ENCODE assay signal across 15 cellular contexts in genomic region chr12:92602930-92603623, GRCh38.
DNase-seq lines count a peak whose midpoint lies in the region; ATAC-seq and TF ChIP-seq lines count a peak whose summit lies in the region.
"Had no signal": no experiment of that assay in that cellular context is flagged by ENCODE, and none has a peak within 500 bp of the region (broad histone marks: within the 10 kb centered on the region; RNA-seq: fewer than 3 reads in every experiment).

No MANE protein-coding gene starts in this region.

- peaks cover 55% of the 10 kb centered on the region for H3K9me3 Mint-ChIP-seq in Caco-2 (ENCODE audit: unreplicated experiment)

- H3K9ac ChIP-seq in fibroblast of lung (ENCODE audit: insufficient read depth, low read length): no peak overlapping the region

- H3K4me3 ChIP-seq in Caco-2 (ENCODE audit: low read depth, low read length): no peak overlapping the region
- no peak overlapping the region for H3K4me3 ChIP-seq in fibroblast of lung (replicated peaks in 1 of 4; ENCODE audit: control extremely low read depth in 1 of 4, insufficient read depth in 1 of 4, low read depth in 3 of 4, low read length in 4 of 4)
- no peak overlapping the region for H3K4me3 ChIP-seq in heart left ventricle
- H3K4me3 ChIP-seq: stomach had no signal

- H3K27me3 ChIP-seq in Caco-2 (replicated peaks; ENCODE audit: control insufficient read depth, insufficient read depth, low read length): no peaks in the 10 kb centered on the region
- H3K27me3 ChIP-seq in fibroblast of lung (ENCODE audit: control insufficient read depth, insufficient read depth, low read length): no peaks in the 10 kb centered on the region
- no peaks in the 10 kb centered on the region for H3K27me3 ChIP-seq in heart left ventricle
- H3K27me3 ChIP-seq: BE2C, stomach had no signal

- peaks cover 14% of the 10 kb centered on the region for H3K4me1 ChIP-seq in Caco-2
- H3K4me1 ChIP-seq in fibroblast of lung (ENCODE audit: control insufficient read depth, extremely low read depth, insufficient read depth, low read length): peaks cover 3% of the 10 kb centered on the region
- H3K4me1 ChIP-seq in heart left ventricle: peaks cover 0 to 19% (median 0%) of the 10 kb centered on the region in 12 donors
- H3K4me1 ChIP-seq: BE2C had no signal

- peak overlapping the region; percentile 1 for H3K4me3 Mint-ChIP-seq in Caco-2 (ENCODE audit: unreplicated experiment)

- H3K79me2 ChIP-seq in fibroblast of lung (ENCODE audit: control insufficient read depth, insufficient read depth, low read length): no peaks in the 10 kb centered on the region

- H3K27ac ChIP-seq in 22Rv1 (peak overlapping the region; percentile 88), fibroblast of lung (ENCODE audit: insufficient read depth, low read length) (peak overlapping the region; percentile 14), heart left ventricle (no peak overlapping the region)
- H3K27ac ChIP-seq: stomach had no signal

- H3K36me3 ChIP-seq in Caco-2 (ENCODE audit: control insufficient read depth, insufficient read depth, low read length) (no peaks in the 10 kb centered on the region), fibroblast of lung (ENCODE audit: control insufficient read depth, insufficient read depth, low read length) (no peaks in the 10 kb centered on the region), heart left ventricle (no peaks in the 10 kb centered on the region)
- H3K36me3 ChIP-seq: BE2C, stomach had no signal

- H3K27ac Mint-ChIP-seq in Caco-2 (ENCODE audit: unreplicated experiment): peak overlapping the region; percentile 29

- BruUV-seq in Caco-2 (replicated peaks; lab: Mats Ljungman, UMichigan): no TSS peak

- no peak for TF ChIP-seq CTCF in 22Rv1 (IDR thresholded peaks at IDR 0.05)
- TF ChIP-seq CTCF in Caco-2 (IDR thresholded peaks at IDR 0.05; ENCODE audit: insufficient read depth in 1 of 2, low read depth in 1 of 2, low read length in 1 of 2, severe bottlenecking in 1 of 2, unreplicated experiment in 1 of 2): no peak
- no peak for TF ChIP-seq CTCF in fibroblast of lung (conservative IDR thresholded peaks at IDR 0.05 in 1 of 2, IDR thresholded peaks at IDR 0.05 in 1 of 2; ENCODE audit: low read depth in 1 of 2, low read length in 2 of 2)
- TF ChIP-seq CTCF in heart left ventricle (IDR thresholded peaks at IDR 0.05): no peak

- no peak overlapping the region for H3K4me2 ChIP-seq in fibroblast of lung (ENCODE audit: extremely low read depth, insufficient read depth, low read length)

- POLR2A ChIA-PET in Caco-2 (lab: Charles Lee): no interaction called here

- DNase-seq in Caco-2 (peak; percentile 37 to 44), fibroblast of lung (ENCODE audit: low read depth in 2 of 2) (peak in 1 of 2 donors; percentile 40), NCI-H1417 (lab: John Stamatoyannopoulos, UW) (no peak), heart left ventricle (no peak)
- no peak for DNase-seq in stimulated activated CD4-positive, alpha-beta T cell treated with anti-CD3 and anti-CD28 coated beads, Interleukin-15, amount 100 ng/mL, for 24 hours
- DNase-seq: activated CD4-positive, alpha-beta T cell treated with anti-CD3 and anti-CD28 coated beads, Interleukin-2, amount 50 U/mL, for 1 hour; BE2C; Kasumi-1; NCI-H146; NCI-H446; SHP77; stomach had no signal

- no peaks in the 10 kb centered on the region for H4K20me1 ChIP-seq in fibroblast of lung (ENCODE audit: control insufficient read depth, extremely low read depth, insufficient read depth, low read length)

- ATAC-seq in SK-N-SH treated with all-trans-retinoic acid at 6 μM for 48 hours (peak; percentile 18; the same call in 1 of the 3 replicates), GM21786 (IDR thresholded peaks at IDR 0.05; ENCODE audit: unreplicated experiment) (no peak), heart left ventricle (no peak)

- CTCF ChIA-PET in Caco-2 (lab: Charles Lee): no interaction called here

- no peak for TF ChIP-seq POLR2A in heart left ventricle (IDR thresholded peaks at IDR 0.05)

- intact Hi-C loops in Caco-2 (cut with micrococcal nuclease; ENCODE audit: unreplicated experiment): no loop called here
- intact Hi-C loops in heart left ventricle (cut with DNase I): loop anchor here in 2 of 10 donors (10.0 kb wide), 1 partner anchor 1218 kb away; no protein-coding TSS in a partner anchor

- no peaks in the 10 kb centered on the region for H3K27me3 Mint-ChIP-seq in Caco-2 (ENCODE audit: insufficient read depth, unreplicated experiment)

- no peak overlapping the region for H2AFZ ChIP-seq in fibroblast of lung (ENCODE audit: low read length)

- peaks cover 26% of the 10 kb centered on the region for H3K9me3 ChIP-seq in Caco-2
- no peaks in the 10 kb centered on the region for H3K9me3 ChIP-seq in fibroblast of lung (ENCODE audit: control insufficient read depth, insufficient read depth, low read depth, low read length)
- H3K9me3 ChIP-seq in heart left ventricle: peaks cover 0 to 11% (median 0%) of the 10 kb centered on the region in 12 donors

- H3K4me1 Mint-ChIP-seq in Caco-2 (ENCODE audit: low read depth, unreplicated experiment): peaks cover 7% of the 10 kb centered on the region

- H3K36me3 Mint-ChIP-seq in Caco-2 (ENCODE audit: insufficient read depth, unreplicated experiment): peaks cover 6% of the 10 kb centered on the region

- 87 to 90% (median 89%) methylated on average over 2 of the region's 2 CpGs for WGBS in heart left ventricle, 4 donors

TF ChIP-seq in SK-N-SH treated with all-trans-retinoic acid at 6 μM for 48 hours, 23 proteins besides CTCF, POLR2A, EP300 and RAD21:
- peak; percentile 88 for TF ChIP-seq CREB5 (CRISPR knock-in tag; IDR thresholded peaks at IDR 0.05; ENCODE audit: low read depth)
- TF ChIP-seq PPARA (CRISPR knock-in tag; IDR thresholded peaks at IDR 0.05; ENCODE audit: borderline replicate concordance): no peak
- peak; percentile 82 for TF ChIP-seq ISL1 (CRISPR knock-in tag; IDR thresholded peaks at IDR 0.05)
- TF ChIP-seq TOX (CRISPR knock-in tag; IDR thresholded peaks at IDR 0.05; ENCODE audit: borderline replicate concordance): no peak
- TF ChIP-seq PATZ1 (CRISPR knock-in tag; IDR thresholded peaks at IDR 0.05; ENCODE audit: borderline replicate concordance): no peak
TF ChIP-seq in SK-N-SH treated with all-trans-retinoic acid at 6 μM for 48 hours: peak in this region for 2.

Comparison
In these comparisons a context has a peak if more than half of its experiments do, and no peak if none do; other contexts are left out.
1. H3K27ac ChIP-seq: peak in 22Rv1 (single experiment) and fibroblast of lung (single experiment); none in heart left ventricle (0 of 12).
2. DNase-seq: peak in Caco-2 (2 of 2); none in NCI-H1417 (0 of 3), heart left ventricle (0 of 5) and stimulated activated CD4-positive, alpha-beta T cell treated with anti-CD3 and anti-CD28 coated beads, Interleukin-15, amount 100 ng/mL, for 24 hours (single experiment).